Comparison of ENCODE assay signal across 8 cellular contexts in genomic region chr1:156212130-156212529, GRCh38. TPM values are rescaled to one million over a fixed set of nuclear protein-coding genes. Genes with fewer than 3 reads are reported as not detected.
A peak's percentile ranks its signal among the peaks of the same experiment; 100 is the strongest.
DNase-seq lines count a peak whose midpoint lies in the region; ATAC-seq and TF ChIP-seq lines count a peak whose summit lies in the region.

No MANE protein-coding gene starts in this region.

- 90% methylated on average over 9 of the region's 9 CpGs for WGBS in smooth muscle cell (ENCODE audit: low lambda C conversion rate)

- H3K36me3 ChIP-seq in smooth muscle cell (ENCODE audit: low read depth), result no peaks in the 10 kb centered on the region

- no peaks in the 10 kb centered on the region for H3K27me3 ChIP-seq in smooth muscle cell (ENCODE audit: low read depth)

- H3K79me2 ChIP-seq in smooth muscle cell (ENCODE audit: low read depth), result peaks cover 28% of the 10 kb centered on the region

- peak overlapping the region; percentile 92 for H2AFZ ChIP-seq in smooth muscle cell (ENCODE audit: low read depth)

- CTCF ChIA-PET in activated CD8-positive, alpha-beta T cell treated with anti-CD3 and anti-CD28 coated beads, Interleukin-2, amount 10 ng/mL, durations not matched to agents 7 days and 5 days (lab: Charles Lee), result interaction anchor here (0.6 to 4.9 kb wide), 9 partner anchors 10 to 615 kb away, joined by 3 to 68 read pairs (median 4); partner anchors contain the start of gene SLC25A44

- ATAC-seq in activated CD8-positive, alpha-beta T cell treated with anti-CD3 and anti-CD28 coated beads, Interleukin-2, amount 10 ng/mL, durations not matched to agents 7 days and 5 days, result no peak
- ATAC-seq in GM19328 (IDR thresholded peaks at IDR 0.05; ENCODE audit: unreplicated experiment), result no peak
- ATAC-seq in HG02973 (IDR thresholded peaks at IDR 0.05; ENCODE audit: unreplicated experiment), result no peak
- no peak for ATAC-seq in HG02870 (IDR thresholded peaks at IDR 0.05; ENCODE audit: unreplicated experiment)

- H3K4me1 ChIP-seq in smooth muscle cell (ENCODE audit: low read depth), result peaks cover 10% of the 10 kb centered on the region

- H3K4me2 ChIP-seq in smooth muscle cell, result peak overlapping the region; percentile 95

- H3K4me3 Mint-ChIP-seq in HFFc6, result peak overlapping the region; percentile 97
- peak overlapping the region; percentile 96 for H3K4me3 Mint-ChIP-seq in activated CD8-positive, alpha-beta T cell treated with anti-CD3 and anti-CD28 coated beads, Interleukin-2, amount 10 ng/mL, durations not matched to agents 7 days and 5 days

- peak overlapping the region; percentile 97 for H3K27ac ChIP-seq in smooth muscle cell (ENCODE audit: low read depth)

- H3K4me1 Mint-ChIP-seq in HFFc6 (ENCODE audit: low read depth), result peaks cover 17% of the 10 kb centered on the region
- peaks cover 36% of the 10 kb centered on the region for H3K4me1 Mint-ChIP-seq in activated CD8-positive, alpha-beta T cell treated with anti-CD3 and anti-CD28 coated beads, Interleukin-2, amount 10 ng/mL, durations not matched to agents 7 days and 5 days (ENCODE audit: low read depth)

- POLR2A ChIA-PET in activated CD8-positive, alpha-beta T cell treated with anti-CD3 and anti-CD28 coated beads, Interleukin-2, amount 10 ng/mL, durations not matched to agents 7 days and 5 days (lab: Charles Lee), result interaction anchor here (0.6 to 6.9 kb wide), 14 partner anchors 8 to 360 kb away, joined by 3 to 195 read pairs (median 8); partner anchors contain the start of genes SEMA4A, SLC25A44, SMG5 and SYT11

- DNase-seq in HFFc6 (no peak), smooth muscle cell (lab: John Stamatoyannopoulos, UW; ENCODE audit: unreplicated experiment) (no peak), RKO (ENCODE audit: low spot score) (no peak)
- no peak for DNase-seq in activated CD8-positive, alpha-beta T cell treated with anti-CD3 and anti-CD28 coated beads, Interleukin-2, amount 10 ng/mL, durations not matched to agents 7 days and 5 days

- H4K20me1 ChIP-seq in smooth muscle cell (ENCODE audit: low read depth), result no peaks in the 10 kb centered on the region

- peak overlapping the region; percentile 20 for H3K4me3 ChIP-seq in iPS-11a (ENCODE audit: low read depth, low read length)
- H3K4me3 ChIP-seq in smooth muscle cell, result peak overlapping the region; percentile 72

- H3K27me3 Mint-ChIP-seq in HFFc6 (ENCODE audit: insufficient read depth), result peaks cover 6% of the 10 kb centered on the region
- H3K27me3 Mint-ChIP-seq in activated CD8-positive, alpha-beta T cell treated with anti-CD3 and anti-CD28 coated beads, Interleukin-2, amount 10 ng/mL, durations not matched to agents 7 days and 5 days (ENCODE audit: low read depth), result no peaks in the 10 kb centered on the region

- no peaks in the 10 kb centered on the region for H3K9me3 ChIP-seq in smooth muscle cell (replicated peaks; ENCODE audit: low read depth)

- no peaks in the 10 kb centered on the region for H3K9me3 Mint-ChIP-seq in HFFc6
- H3K9me3 Mint-ChIP-seq in activated CD8-positive, alpha-beta T cell treated with anti-CD3 and anti-CD28 coated beads, Interleukin-2, amount 10 ng/mL, durations not matched to agents 7 days and 5 days (ENCODE audit: insufficient read depth), result no peaks in the 10 kb centered on the region

- peak overlapping the region; percentile 98 for H3K9ac ChIP-seq in smooth muscle cell (ENCODE audit: low read depth)

- H3K36me3 Mint-ChIP-seq in HFFc6 (ENCODE audit: low read depth), result peaks cover 40% of the 10 kb centered on the region
- H3K36me3 Mint-ChIP-seq in activated CD8-positive, alpha-beta T cell treated with anti-CD3 and anti-CD28 coated beads, Interleukin-2, amount 10 ng/mL, durations not matched to agents 7 days and 5 days (ENCODE audit: low read depth), result peaks cover 68% of the 10 kb centered on the region

- TF ChIP-seq CTCF in HFFc6 (IDR thresholded peaks at IDR 0.05), result no peak
- no peak for TF ChIP-seq CTCF in smooth muscle cell (IDR thresholded peaks at IDR 0.05; ENCODE audit: borderline replicate concordance, insufficient read depth, poor library complexity, severe bottlenecking)

- H3F3A ChIP-seq in smooth muscle cell (ENCODE audit: low read depth), result peaks cover 14% of the 10 kb centered on the region

- H3K27ac Mint-ChIP-seq in HFFc6, result peak overlapping the region; percentile 99
- peak overlapping the region; percentile 99 for H3K27ac Mint-ChIP-seq in activated CD8-positive, alpha-beta T cell treated with anti-CD3 and anti-CD28 coated beads, Interleukin-2, amount 10 ng/mL, durations not matched to agents 7 days and 5 days

RNA-seq across cellular contexts. Expression of gene PMF1, which starts 0.7 kb away (rescaled TPM):
- 10 to 100 TPM; 32.7 to 41.0 (median 39.5) TPM for total RNA-seq in HFFc6 (2021; fragmentation: NEBNext Ultra II Directional; extraction: Animal tissue kit (Norgen Biotek cat#: 25700))
- total RNA-seq in activated CD8-positive, alpha-beta T cell treated with anti-CD3 and anti-CD28 coated beads, Interleukin-2, amount 10 ng/mL, durations not matched to agents 7 days and 5 days, result 10 to 100 TPM; 72.3 to 77.3 TPM
- total RNA-seq in smooth muscle cell, result 51.4 and 59.2 TPM in 2 replicates
- polyA plus RNA-seq in smooth muscle cell, result 82.5 and 87.4 TPM in 2 replicates

RNA-seq across cellular contexts. Expression of gene SLC25A44, which starts 18.2 kb away (rescaled TPM):
- total RNA-seq in HFFc6 (2021; fragmentation: NEBNext Ultra II Directional; extraction: Animal tissue kit (Norgen Biotek cat#: 25700)), result 10 to 100 TPM; 19.6 to 25.2 (median 23.4) TPM
- 10 to 100 TPM; 31.8 to 33.8 TPM for total RNA-seq in activated CD8-positive, alpha-beta T cell treated with anti-CD3 and anti-CD28 coated beads, Interleukin-2, amount 10 ng/mL, durations not matched to agents 7 days and 5 days
- total RNA-seq in smooth muscle cell, result 11.6 and 13.9 TPM in 2 replicates
- 11.4 and 17.7 TPM in 2 replicates for polyA plus RNA-seq in smooth muscle cell

RNA-seq across cellular contexts. Expression of gene BGLAP, which starts 29.9 kb away (rescaled TPM):
- under 1 TPM in 2 of 6 experiments, not detected in 4; 0.40 to 0.62 TPM for total RNA-seq in HFFc6 (2021; fragmentation: NEBNext Ultra II Directional; extraction: Animal tissue kit (Norgen Biotek cat#: 25700))
- total RNA-seq in activated CD8-positive, alpha-beta T cell treated with anti-CD3 and anti-CD28 coated beads, Interleukin-2, amount 10 ng/mL, durations not matched to agents 7 days and 5 days, result 1 to 10 TPM; 2.8 TPM
- 0.63 TPM in 1 of 2 replicates, not detected in the other for total RNA-seq in smooth muscle cell
- 0.62 and 2.9 TPM in 2 replicates for polyA plus RNA-seq in smooth muscle cell

RNA-seq across cellular contexts. Expression of gene PAQR6, which starts 35.7 kb away (rescaled TPM):
- under 1 TPM; 0.45 to 0.65 (median 0.52) TPM for total RNA-seq in HFFc6 (2021; fragmentation: NEBNext Ultra II Directional; extraction: Animal tissue kit (Norgen Biotek cat#: 25700))
- 1 to 10 TPM; 8.6 to 9.9 TPM for total RNA-seq in activated CD8-positive, alpha-beta T cell treated with anti-CD3 and anti-CD28 coated beads, Interleukin-2, amount 10 ng/mL, durations not matched to agents 7 days and 5 days
- total RNA-seq in smooth muscle cell, result 1.3 and 3.0 TPM in 2 replicates
- 2.7 and 4.4 TPM in 2 replicates for polyA plus RNA-seq in smooth muscle cell

RNA-seq across cellular contexts. Expression of gene SEMA4A, which starts 58.7 kb away (rescaled TPM):
- 1 to 10 TPM in 2 of 6 experiments, under 1 TPM in 4; 0.71 to 1.1 (median 0.83) TPM for total RNA-seq in HFFc6 (2021; fragmentation: NEBNext Ultra II Directional; extraction: Animal tissue kit (Norgen Biotek cat#: 25700))
- 10 to 100 TPM; 16.8 to 17.8 TPM for total RNA-seq in activated CD8-positive, alpha-beta T cell treated with anti-CD3 and anti-CD28 coated beads, Interleukin-2, amount 10 ng/mL, durations not matched to agents 7 days and 5 days
- total RNA-seq in smooth muscle cell, result 2.1 and 5.0 TPM in 2 replicates
- polyA plus RNA-seq in smooth muscle cell, result 2.2 and 4.2 TPM in 2 replicates
